Comparison of ENCODE assay signal across 19 cellular contexts in genomic region chr15:48469271-48469670, GRCh38.
"Had no signal": no experiment of that assay in that cellular context is flagged by ENCODE, and none has a peak within 500 bp of the region (broad histone marks: within the 10 kb centered on the region; RNA-seq: fewer than 3 reads in every experiment).

No MANE protein-coding gene starts in this region.

- H3K9me3 ChIP-seq: esophagus squamous epithelium, lower lobe of right lung, sigmoid colon, thoracic aorta, uterus had no signal

- H3K27me3 Mint-ChIP-seq: activated naive CD8-positive, alpha-beta T cell treated with anti-CD3 and anti-CD28 coated beads, Interleukin-2, amount 50 U/mL, for 24 hours; natural killer cell treated with Interleukin-12 subunit alpha and Interleukin-12 subunit beta and Interleukin-15 and Interleukin-18, amount 100 ng/mL, for 72 hours; stimulated activated naive CD8-positive, alpha-beta T cell treated with anti-CD3 and anti-CD28 coated beads, Interleukin-15, Interleukin-2, amounts not matched to agents 100 ng/mL and 50 ng/mL, for 24 hours had no signal

- H3K4me3 Mint-ChIP-seq: activated naive CD8-positive, alpha-beta T cell treated with anti-CD3 and anti-CD28 coated beads, Interleukin-2, amount 50 U/mL, for 24 hours; activated T-helper 1 cell treated with anti-CD3 and anti-CD28 coated beads, Interleukin-12 subunit alpha, Interleukin-12 subunit beta, Interleukin-2, Interleukin-4 antibody, amounts not matched to agents 30 ng/mL and 10 ng/mL and 1 ng/mL, durations not matched to agents 14 hours and 24 hours and 36 hours; immature natural killer cell; natural killer cell treated with Interleukin-12 subunit alpha and Interleukin-12 subunit beta and Interleukin-15 and Interleukin-18, amount 100 ng/mL, for 72 hours; stimulated activated naive CD8-positive, alpha-beta T cell treated with anti-CD3 and anti-CD28 coated beads, Interleukin-15, Interleukin-2, amounts not matched to agents 100 ng/mL and 50 ng/mL, for 24 hours; T-helper 1 cell treated with Interleukin-12 subunit alpha and Interleukin-12 subunit beta and Interleukin-4 antibody, amounts not matched to agents 30 μg/mL and 1 μg/mL, for 36 hours had no signal

- H3K27me3 ChIP-seq: dorsolateral prefrontal cortex, esophagus squamous epithelium, sigmoid colon, uterus had no signal

- H3K4me3 ChIP-seq: dorsolateral prefrontal cortex, esophagus squamous epithelium, lower lobe of right lung, sigmoid colon, thoracic aorta, uterus had no signal

- H3K9me3 Mint-ChIP-seq: activated naive CD8-positive, alpha-beta T cell treated with anti-CD3 and anti-CD28 coated beads, Interleukin-2, amount 50 U/mL, for 24 hours; activated T-helper 1 cell treated with anti-CD3 and anti-CD28 coated beads, Interleukin-12 subunit alpha, Interleukin-12 subunit beta, Interleukin-2, Interleukin-4 antibody, amounts not matched to agents 30 ng/mL and 10 ng/mL and 1 ng/mL, durations not matched to agents 14 hours and 24 hours and 36 hours; immature natural killer cell; natural killer cell treated with Interleukin-12 subunit alpha and Interleukin-12 subunit beta and Interleukin-15 and Interleukin-18, amount 100 ng/mL, for 72 hours; stimulated activated naive CD8-positive, alpha-beta T cell treated with anti-CD3 and anti-CD28 coated beads, Interleukin-15, Interleukin-2, amounts not matched to agents 100 ng/mL and 50 ng/mL, for 24 hours; T-helper 1 cell treated with Interleukin-12 subunit alpha and Interleukin-12 subunit beta and Interleukin-4 antibody, amounts not matched to agents 30 μg/mL and 1 μg/mL, for 36 hours had no signal

- H3K27ac ChIP-seq: dorsolateral prefrontal cortex, esophagus squamous epithelium, lower lobe of right lung, thoracic aorta, uterus had no signal

- H3K27ac Mint-ChIP-seq: activated naive CD8-positive, alpha-beta T cell treated with anti-CD3 and anti-CD28 coated beads, Interleukin-2, amount 50 U/mL, for 24 hours; activated T-helper 1 cell treated with anti-CD3 and anti-CD28 coated beads, Interleukin-12 subunit alpha, Interleukin-12 subunit beta, Interleukin-2, Interleukin-4 antibody, amounts not matched to agents 30 ng/mL and 10 ng/mL and 1 ng/mL, durations not matched to agents 14 hours and 24 hours and 36 hours; immature natural killer cell; natural killer cell treated with Interleukin-12 subunit alpha and Interleukin-12 subunit beta and Interleukin-15 and Interleukin-18, amount 100 ng/mL, for 72 hours; stimulated activated naive CD8-positive, alpha-beta T cell treated with anti-CD3 and anti-CD28 coated beads, Interleukin-15, Interleukin-2, amounts not matched to agents 100 ng/mL and 50 ng/mL, for 24 hours; T-helper 1 cell treated with Interleukin-12 subunit alpha and Interleukin-12 subunit beta and Interleukin-4 antibody, amounts not matched to agents 30 μg/mL and 1 μg/mL, for 36 hours had no signal

- H3K36me3 Mint-ChIP-seq: immature natural killer cell; natural killer cell treated with Interleukin-12 subunit alpha and Interleukin-12 subunit beta and Interleukin-15 and Interleukin-18, amount 100 ng/mL, for 72 hours had no signal

- H3K4me1 ChIP-seq: sigmoid colon, uterus had no signal

- H3K36me3 ChIP-seq: uterus had no signal

- DNase-seq: activated CD4-positive, alpha-beta T cell treated with anti-CD3 and anti-CD28 coated beads for 48 hours; activated naive CD4-positive, alpha-beta T cell treated with Interleukin-2 at 50 U/mL for 16 hours; activated naive CD8-positive, alpha-beta T cell treated with anti-CD3 and anti-CD28 coated beads, Interleukin-2, amount 50 U/mL, for 24 hours; cerebellar nuclear complex; dorsolateral prefrontal cortex; esophagus squamous epithelium; hypothalamus; immature natural killer cell; left cardiac atrium; lower lobe of right lung; midbrain; sigmoid colon; stimulated activated CD4-positive, alpha-beta T cell treated with anti-CD3 and anti-CD28 coated beads, Interleukin-2, amount 100 ng/mL, for 48 hours; uterus had no signal

- ATAC-seq: activated naive CD8-positive, alpha-beta T cell treated with anti-CD3 and anti-CD28 coated beads, Interleukin-2, amount 50 U/mL, for 24 hours; left cardiac atrium; lower lobe of right lung; natural killer cell treated with Interleukin-12 subunit alpha and Interleukin-12 subunit beta and Interleukin-15 and Interleukin-18, amount 100 ng/mL, for 72 hours had no signal

- H3K4me1 Mint-ChIP-seq: activated naive CD8-positive, alpha-beta T cell treated with anti-CD3 and anti-CD28 coated beads, Interleukin-2, amount 50 U/mL, for 24 hours had no signal
